Comparison of ENCODE assay signal across 12 cellular contexts in genomic region chr18:58186258-58186948, GRCh38.
DNase-seq lines count a peak whose midpoint lies in the region; ATAC-seq and TF ChIP-seq lines count a peak whose summit lies in the region.
"Had no signal": no experiment of that assay in that cellular context is flagged by ENCODE, and none has a peak within 500 bp of the region (broad histone marks: within the 10 kb centered on the region; RNA-seq: fewer than 3 reads in every experiment).

No MANE protein-coding gene starts in this region.

- no peak for TF ChIP-seq EP300 in stomach (IDR thresholded peaks at IDR 0.05)

- TF ChIP-seq POLR2A in stomach (IDR thresholded peaks at IDR 0.05): no peak

- no peak for TF ChIP-seq CTCF in VCaP (conservative IDR thresholded peaks at IDR 0.05)
- TF ChIP-seq CTCF in stomach (IDR thresholded peaks at IDR 0.05): no peak

- DNase-seq in NCI-H2171 treated with DMSO at 0.1 percent for 48 hours (lab: John Stamatoyannopoulos, UW) (peak; percentile 72), NCI-H2171 (lab: John Stamatoyannopoulos, UW) (no peak), inferior parietal cortex (ENCODE audit: extremely low spot score) (peak; percentile 41), stomach (peak; percentile 65)
- DNase-seq: activated CD4-positive, CD25-positive, alpha-beta regulatory T cell treated with anti-CD3 and anti-CD28 coated beads, Interleukin-2, amount 50 U/mL, for 72 hours; effector memory CD4-positive, alpha-beta T cell; retina had no signal

- intact Hi-C loops in stomach (cut with DNase I; ENCODE audit: low total_unique reads): loop anchor here (10.0 kb wide), 1 partner anchor 138 kb away; no protein-coding TSS in a partner anchor

- no peak for ATAC-seq in GM19328 (IDR thresholded peaks at IDR 0.05; ENCODE audit: unreplicated experiment)
- no peak for ATAC-seq in GM21737 (IDR thresholded peaks at IDR 0.05; ENCODE audit: unreplicated experiment)
- ATAC-seq in HG02840 (IDR thresholded peaks at IDR 0.05; ENCODE audit: low FRiP score, unreplicated experiment): no peak

- no peaks in the 10 kb centered on the region for H3K36me3 ChIP-seq in stomach
- H3K36me3 ChIP-seq: upper lobe of left lung had no signal

- H3K27me3 ChIP-seq in stomach: no peaks in the 10 kb centered on the region
- H3K27me3 ChIP-seq: upper lobe of left lung had no signal

- H3K9me3 ChIP-seq in stomach: no peaks in the 10 kb centered on the region
- H3K9me3 ChIP-seq: upper lobe of left lung had no signal

- H3K4me3 ChIP-seq in stomach: no peak overlapping the region
- H3K4me3 ChIP-seq: upper lobe of left lung had no signal

- H3K27ac ChIP-seq in VCaP (peak overlapping the region; percentile 94), stomach (peak overlapping the region; percentile 30 to 52 (median 36))

- 42 to 65% (median 49%) methylated on average over 6 of the region's 6 CpGs for WGBS in stomach, 5 donors

- peaks cover 15 to 59% (median 35%) of the 10 kb centered on the region in 4 donors for H3K4me1 ChIP-seq in stomach
